In genomic region chr5:176447982-176448608, GRCh38 we compare ENCODE assay signal across 8 cellular contexts. TPM values are rescaled to one million over a fixed set of nuclear protein-coding genes. Genes with fewer than 3 reads are reported as not detected.
A peak's percentile ranks its signal among the peaks of the same experiment; 100 is the strongest.
DNase-seq lines count a peak whose midpoint lies in the region; ATAC-seq and TF ChIP-seq lines count a peak whose summit lies in the region.

FAF2 (plus strand) TSS chr5:176448385; CDS start chr5:176448408, 23 bp downstream.

- H3K4me1 ChIP-seq in ascending aorta = peaks cover 6 to 17% of the 10 kb centered on the region in 2 donors
- H3K4me1 ChIP-seq in right cardiac atrium (ENCODE audit: control insufficient read depth, insufficient read depth, low read length) = peaks cover 2% of the 10 kb centered on the region
- H3K4me1 ChIP-seq in uterus = peaks cover 4 to 14% of the 10 kb centered on the region in 2 donors

- no peaks in the 10 kb centered on the region for H3K9me3 ChIP-seq in ascending aorta
- no peaks in the 10 kb centered on the region for H3K9me3 ChIP-seq in right cardiac atrium (ENCODE audit: control insufficient read depth, low read length)
- H3K9me3 ChIP-seq in uterus = no peaks in the 10 kb centered on the region

- TF ChIP-seq CTCF in ascending aorta (IDR thresholded peaks at IDR 0.05) (peak; percentile 97 to 98 (median 97)), uterus (IDR thresholded peaks at IDR 0.05) (peak; percentile 97 to 99 (median 98))

- intact Hi-C loops in ascending aorta (cut with DNase I) (loop anchor here (1.0 to 10.0 kb wide), 5 partner anchors 32 to 197 kb away; partner anchors contain the start of genes CLTB, HIGD2A, KIAA1191 and NOP16), right cardiac atrium (cut with DNase I) (loop anchor here in 2 of 4 donors (2.0 to 10.0 kb wide), 2 partner anchors 31 to 87 kb away; partner anchors contain the start of genes RNF44 (in 2 of the 2) and CLTB (in 1 of the 2)), uterus (cut with DNase I; ENCODE audit: low total_unique reads) (loop anchor here (5.0 kb wide), 1 partner anchor 84 kb away; no protein-coding TSS in a partner anchor)

- WGBS in right cardiac atrium = under 1% methylated on average over 49 of the region's 49 CpGs

- no peaks in the 10 kb centered on the region for H3K9me3 Mint-ChIP-seq in T-helper 2 cell treated with Interferon-gamma antibody and Interleukin-4, amounts not matched to agents 5 μg/mL and 100 μg/mL, for 36 hours

- H3K27me3 ChIP-seq in ascending aorta (no peaks in the 10 kb centered on the region), right cardiac atrium (ENCODE audit: control insufficient read depth, insufficient read depth) (no peaks in the 10 kb centered on the region), uterus (no peaks in the 10 kb centered on the region)

- H3K36me3 ChIP-seq in ascending aorta = no peaks in the 10 kb centered on the region
- no peaks in the 10 kb centered on the region for H3K36me3 ChIP-seq in uterus

- H3K4me1 Mint-ChIP-seq in T-helper 2 cell treated with Interferon-gamma antibody and Interleukin-4, amounts not matched to agents 5 μg/mL and 100 μg/mL, for 36 hours (ENCODE audit: low read depth) = peaks cover 21% of the 10 kb centered on the region

- H3K4me3 Mint-ChIP-seq in T-helper 2 cell treated with Interferon-gamma antibody and Interleukin-4, amounts not matched to agents 5 μg/mL and 100 μg/mL, for 36 hours = peak within 1 kb of the TSS; percentile 98

- peaks cover 7% of the 10 kb centered on the region for H3K36me3 Mint-ChIP-seq in T-helper 2 cell treated with Interferon-gamma antibody and Interleukin-4, amounts not matched to agents 5 μg/mL and 100 μg/mL, for 36 hours (ENCODE audit: low read depth)

- H3K4me3 ChIP-seq in ascending aorta = peak within 1 kb of the TSS; percentile 88 to 94
- H3K4me3 ChIP-seq in right cardiac atrium (ENCODE audit: low read length) = peak within 1 kb of the TSS; percentile 93
- H3K4me3 ChIP-seq in uterus = peak within 1 kb of the TSS; percentile 74 to 100

- peak; percentile 89 for ATAC-seq in GM18505 (IDR thresholded peaks at IDR 0.05; ENCODE audit: unreplicated experiment)
- peak; percentile 91 for ATAC-seq in HG02973 (IDR thresholded peaks at IDR 0.05; ENCODE audit: unreplicated experiment)
- peak; percentile 99 for ATAC-seq in right cardiac atrium

- peaks cover 2% of the 10 kb centered on the region for H3K27me3 Mint-ChIP-seq in T-helper 2 cell treated with Interferon-gamma antibody and Interleukin-4, amounts not matched to agents 5 μg/mL and 100 μg/mL, for 36 hours (ENCODE audit: low read depth)

- H3K27ac ChIP-seq in ascending aorta (peak within 1 kb of the TSS; percentile 91 to 92), right cardiac atrium (ENCODE audit: low read length) (peak within 1 kb of the TSS; percentile 98), uterus (peak within 1 kb of the TSS; percentile 92 to 97)

- peak within 1 kb of the TSS; percentile 98 for H3K27ac Mint-ChIP-seq in T-helper 2 cell treated with Interferon-gamma antibody and Interleukin-4, amounts not matched to agents 5 μg/mL and 100 μg/mL, for 36 hours

- DNase-seq in NCI-H1930 (lab: John Stamatoyannopoulos, UW) = peak; percentile 82 to 88
- DNase-seq in T-helper 2 cell treated with Interferon-gamma antibody and Interleukin-4, amounts not matched to agents 5 μg/mL and 100 μg/mL, for 36 hours (ENCODE audit: low spot score) = peak; percentile 99
- peak; percentile 87 to 98 for DNase-seq in ascending aorta (ENCODE audit: low spot score in 2 of 2)
- peak; percentile 95 to 99 (median 98) for DNase-seq in right cardiac atrium
- peak; percentile 95 for DNase-seq in pulmonary artery endothelial cell (ENCODE audit: low read depth, low spot score)
- peak; percentile 95 to 99 for DNase-seq in uterus

- TF ChIP-seq POLR2A in GM18505 (IDR thresholded peaks at IDR 0.05; ENCODE audit: borderline replicate concordance, extremely low read depth, insufficient read depth, insufficient read length) (peak; percentile 89), uterus (IDR thresholded peaks at IDR 0.05) (peak; percentile 80 to 92)

RNA-seq across cellular contexts. Expression of gene FAF2, which starts in this region (rescaled TPM):
- 18.7 TPM for total RNA-seq in ascending aorta
- total RNA-seq in right cardiac atrium = 10 to 100 TPM; 17.6 to 25.2 (median 18.8) TPM
- 9.7 TPM for polyA plus RNA-seq in right cardiac atrium
- 37.9 and 47.1 TPM in 2 replicates for total RNA-seq in pulmonary artery endothelial cell
- 10 to 100 TPM; 12.3 to 47.8 (median 32.5) TPM for total RNA-seq in uterus

Comparison
In these comparisons a context has a peak if more than half of its experiments do, and no peak if none do; other contexts are left out.
1. Peak in every context shown above with its lines: DNase-seq, ATAC-seq, H3K4me3 ChIP-seq and H3K27ac ChIP-seq.